Comparison of ENCODE assay signal across 1 cellular context in the genomic region with DNA sequence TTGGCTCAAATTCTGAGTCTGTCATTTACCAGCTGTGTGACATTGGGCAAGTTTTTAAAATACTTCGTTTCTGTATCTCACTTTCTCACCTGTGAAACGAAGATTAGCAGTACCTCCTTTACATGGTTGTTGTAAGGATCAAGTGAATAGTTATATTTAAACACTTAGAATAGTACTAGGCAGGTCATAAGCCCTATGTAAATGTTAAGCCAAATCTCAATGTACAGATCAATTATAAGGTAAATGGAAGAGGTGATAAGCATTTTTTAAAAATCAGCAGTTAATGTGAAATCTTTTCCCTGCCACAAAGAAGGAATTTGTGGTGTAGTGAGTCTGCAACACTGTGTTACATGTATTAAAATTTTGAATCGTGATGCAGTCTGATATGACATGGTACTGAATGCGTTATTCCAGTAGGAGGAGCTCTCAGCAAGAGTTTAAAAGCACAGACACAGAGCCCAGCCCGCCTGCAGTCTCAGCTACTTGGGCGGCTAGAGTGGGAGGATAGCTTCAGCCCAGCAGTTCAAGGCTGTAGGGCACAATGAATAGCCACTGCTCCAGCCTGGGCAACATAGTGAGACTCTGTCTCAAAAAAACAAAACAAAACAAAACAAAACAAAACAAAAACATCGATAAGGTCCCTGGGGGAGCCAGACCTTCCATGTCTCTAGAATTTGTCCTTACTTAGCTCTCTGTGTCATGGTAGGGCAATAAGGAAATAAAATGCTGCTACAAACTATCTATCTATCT.
TF ChIP-seq lines count a peak whose summit lies in the region.

No MANE protein-coding gene starts in this region.

TF ChIP-seq in K562, 482 proteins besides CTCF, POLR2A, EP300 and RAD21 (continued from another document and continues in another):
- TF ChIP-seq ZBTB7A (IDR thresholded peaks at IDR 0.05; ENCODE audit: borderline replicate concordance, control insufficient read depth, low read depth, low read length) (no peak), POU5F1 (IDR thresholded peaks at IDR 0.05; ENCODE audit: borderline replicate concordance, low read depth, low read length, partially characterized antibody) (no peak), RFX1 (IDR thresholded peaks at IDR 0.05) (no peak), NFYB (IDR thresholded peaks at IDR 0.05; ENCODE audit: extremely low read depth, insufficient read length) (no peak), ARHGAP35 (IDR thresholded peaks at IDR 0.05; ENCODE audit: partially characterized antibody) (no peak), MTA1 (IDR thresholded peaks at IDR 0.05; ENCODE audit: borderline replicate concordance) (0 out of 2 replicates have a peak, but pooled peaks have one; percentile 12), PHTF2 (CRISPR knock-in tag; IDR thresholded peaks at IDR 0.05) (no peak), EHMT2 (IDR thresholded peaks at IDR 0.05) (peak; percentile 60; the same call in 1 of the 2 replicates), ZNF57 (CRISPR knock-in tag; IDR thresholded peaks at IDR 0.05) (0 out of 2 replicates have a peak, but pooled peaks have one; percentile 34), POLR3A (IDR thresholded peaks at IDR 0.05; ENCODE audit: borderline replicate concordance, extremely low read depth, insufficient read depth, insufficient read length) (no peak), ZNF778 (CRISPR knock-in tag; IDR thresholded peaks at IDR 0.05) (no peak), HDAC2 (IDR thresholded peaks at IDR 0.05) (no peak), MAZ (CRISPR knock-in tag; conservative IDR thresholded peaks at IDR 0.05 in 1 of 2, IDR thresholded peaks at IDR 0.05 in 1 of 2) (peak in 1 of 2 experiments; percentile 13; a peak in 1 of 4 replicates), GATA2 (CRISPR knock-in tag; IDR thresholded peaks at IDR 0.05) (no peak), ZC3H8 (IDR thresholded peaks at IDR 0.05) (no peak), SP2 (IDR thresholded peaks at IDR 0.05; ENCODE audit: extremely low read depth, low read depth, low read length, poor library complexity, severe bottlenecking) (no peak), FOXK2 (conservative IDR thresholded peaks at IDR 0.05 in 1 of 2, IDR thresholded peaks at IDR 0.05 in 1 of 2; ENCODE audit: low read depth in 2 of 2) (0 out of 4 replicates have a peak, but pooled peaks of 1 of the 2 experiments have one; percentile 21), FOXJ2 (tag; IDR thresholded peaks at IDR 0.05) (no peak), RBM14 (IDR thresholded peaks at IDR 0.05; ENCODE audit: borderline replicate concordance, insufficient read depth, low read depth, low read length) (no peak), SMAD1 (IDR thresholded peaks at IDR 0.05; ENCODE audit: low read depth, low read length, partially characterized antibody) (no peak)
- TF ChIP-seq, protein P1, sequence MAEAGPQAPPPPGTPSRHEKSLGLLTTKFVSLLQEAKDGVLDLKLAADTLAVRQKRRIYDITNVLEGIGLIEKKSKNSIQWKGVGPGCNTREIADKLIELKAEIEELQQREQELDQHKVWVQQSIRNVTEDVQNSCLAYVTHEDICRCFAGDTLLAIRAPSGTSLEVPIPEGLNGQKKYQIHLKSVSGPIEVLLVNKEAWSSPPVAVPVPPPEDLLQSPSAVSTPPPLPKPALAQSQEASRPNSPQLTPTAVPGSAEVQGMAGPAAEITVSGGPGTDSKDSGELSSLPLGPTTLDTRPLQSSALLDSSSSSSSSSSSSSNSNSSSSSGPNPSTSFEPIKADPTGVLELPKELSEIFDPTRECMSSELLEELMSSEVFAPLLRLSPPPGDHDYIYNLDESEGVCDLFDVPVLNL (CRISPR knock-in tag; IDR thresholded peaks at IDR 0.05; ENCODE audit: low read depth), result no peak
- TF ChIP-seq, protein P2, sequence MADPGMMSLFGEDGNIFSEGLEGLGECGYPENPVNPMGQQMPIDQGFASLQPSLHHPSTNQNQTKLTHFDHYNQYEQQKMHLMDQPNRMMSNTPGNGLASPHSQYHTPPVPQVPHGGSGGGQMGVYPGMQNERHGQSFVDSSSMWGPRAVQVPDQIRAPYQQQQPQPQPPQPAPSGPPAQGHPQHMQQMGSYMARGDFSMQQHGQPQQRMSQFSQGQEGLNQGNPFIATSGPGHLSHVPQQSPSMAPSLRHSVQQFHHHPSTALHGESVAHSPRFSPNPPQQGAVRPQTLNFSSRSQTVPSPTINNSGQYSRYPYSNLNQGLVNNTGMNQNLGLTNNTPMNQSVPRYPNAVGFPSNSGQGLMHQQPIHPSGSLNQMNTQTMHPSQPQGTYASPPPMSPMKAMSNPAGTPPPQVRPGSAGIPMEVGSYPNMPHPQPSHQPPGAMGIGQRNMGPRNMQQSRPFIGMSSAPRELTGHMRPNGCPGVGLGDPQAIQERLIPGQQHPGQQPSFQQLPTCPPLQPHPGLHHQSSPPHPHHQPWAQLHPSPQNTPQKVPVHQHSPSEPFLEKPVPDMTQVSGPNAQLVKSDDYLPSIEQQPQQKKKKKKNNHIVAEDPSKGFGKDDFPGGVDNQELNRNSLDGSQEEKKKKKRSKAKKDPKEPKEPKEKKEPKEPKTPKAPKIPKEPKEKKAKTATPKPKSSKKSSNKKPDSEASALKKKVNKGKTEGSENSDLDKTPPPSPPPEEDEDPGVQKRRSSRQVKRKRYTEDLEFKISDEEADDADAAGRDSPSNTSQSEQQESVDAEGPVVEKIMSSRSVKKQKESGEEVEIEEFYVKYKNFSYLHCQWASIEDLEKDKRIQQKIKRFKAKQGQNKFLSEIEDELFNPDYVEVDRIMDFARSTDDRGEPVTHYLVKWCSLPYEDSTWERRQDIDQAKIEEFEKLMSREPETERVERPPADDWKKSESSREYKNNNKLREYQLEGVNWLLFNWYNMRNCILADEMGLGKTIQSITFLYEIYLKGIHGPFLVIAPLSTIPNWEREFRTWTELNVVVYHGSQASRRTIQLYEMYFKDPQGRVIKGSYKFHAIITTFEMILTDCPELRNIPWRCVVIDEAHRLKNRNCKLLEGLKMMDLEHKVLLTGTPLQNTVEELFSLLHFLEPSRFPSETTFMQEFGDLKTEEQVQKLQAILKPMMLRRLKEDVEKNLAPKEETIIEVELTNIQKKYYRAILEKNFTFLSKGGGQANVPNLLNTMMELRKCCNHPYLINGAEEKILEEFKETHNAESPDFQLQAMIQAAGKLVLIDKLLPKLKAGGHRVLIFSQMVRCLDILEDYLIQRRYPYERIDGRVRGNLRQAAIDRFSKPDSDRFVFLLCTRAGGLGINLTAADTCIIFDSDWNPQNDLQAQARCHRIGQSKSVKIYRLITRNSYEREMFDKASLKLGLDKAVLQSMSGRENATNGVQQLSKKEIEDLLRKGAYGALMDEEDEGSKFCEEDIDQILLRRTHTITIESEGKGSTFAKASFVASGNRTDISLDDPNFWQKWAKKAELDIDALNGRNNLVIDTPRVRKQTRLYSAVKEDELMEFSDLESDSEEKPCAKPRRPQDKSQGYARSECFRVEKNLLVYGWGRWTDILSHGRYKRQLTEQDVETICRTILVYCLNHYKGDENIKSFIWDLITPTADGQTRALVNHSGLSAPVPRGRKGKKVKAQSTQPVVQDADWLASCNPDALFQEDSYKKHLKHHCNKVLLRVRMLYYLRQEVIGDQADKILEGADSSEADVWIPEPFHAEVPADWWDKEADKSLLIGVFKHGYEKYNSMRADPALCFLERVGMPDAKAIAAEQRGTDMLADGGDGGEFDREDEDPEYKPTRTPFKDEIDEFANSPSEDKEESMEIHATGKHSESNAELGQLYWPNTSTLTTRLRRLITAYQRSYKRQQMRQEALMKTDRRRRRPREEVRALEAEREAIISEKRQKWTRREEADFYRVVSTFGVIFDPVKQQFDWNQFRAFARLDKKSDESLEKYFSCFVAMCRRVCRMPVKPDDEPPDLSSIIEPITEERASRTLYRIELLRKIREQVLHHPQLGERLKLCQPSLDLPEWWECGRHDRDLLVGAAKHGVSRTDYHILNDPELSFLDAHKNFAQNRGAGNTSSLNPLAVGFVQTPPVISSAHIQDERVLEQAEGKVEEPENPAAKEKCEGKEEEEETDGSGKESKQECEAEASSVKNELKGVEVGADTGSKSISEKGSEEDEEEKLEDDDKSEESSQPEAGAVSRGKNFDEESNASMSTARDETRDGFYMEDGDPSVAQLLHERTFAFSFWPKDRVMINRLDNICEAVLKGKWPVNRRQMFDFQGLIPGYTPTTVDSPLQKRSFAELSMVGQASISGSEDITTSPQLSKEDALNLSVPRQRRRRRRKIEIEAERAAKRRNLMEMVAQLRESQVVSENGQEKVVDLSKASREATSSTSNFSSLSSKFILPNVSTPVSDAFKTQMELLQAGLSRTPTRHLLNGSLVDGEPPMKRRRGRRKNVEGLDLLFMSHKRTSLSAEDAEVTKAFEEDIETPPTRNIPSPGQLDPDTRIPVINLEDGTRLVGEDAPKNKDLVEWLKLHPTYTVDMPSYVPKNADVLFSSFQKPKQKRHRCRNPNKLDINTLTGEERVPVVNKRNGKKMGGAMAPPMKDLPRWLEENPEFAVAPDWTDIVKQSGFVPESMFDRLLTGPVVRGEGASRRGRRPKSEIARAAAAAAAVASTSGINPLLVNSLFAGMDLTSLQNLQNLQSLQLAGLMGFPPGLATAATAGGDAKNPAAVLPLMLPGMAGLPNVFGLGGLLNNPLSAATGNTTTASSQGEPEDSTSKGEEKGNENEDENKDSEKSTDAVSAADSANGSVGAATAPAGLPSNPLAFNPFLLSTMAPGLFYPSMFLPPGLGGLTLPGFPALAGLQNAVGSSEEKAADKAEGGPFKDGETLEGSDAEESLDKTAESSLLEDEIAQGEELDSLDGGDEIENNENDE (IDR thresholded peaks at IDR 0.05; ENCODE audit: low read depth, low read length), result no peak
- TF ChIP-seq, protein P3, sequence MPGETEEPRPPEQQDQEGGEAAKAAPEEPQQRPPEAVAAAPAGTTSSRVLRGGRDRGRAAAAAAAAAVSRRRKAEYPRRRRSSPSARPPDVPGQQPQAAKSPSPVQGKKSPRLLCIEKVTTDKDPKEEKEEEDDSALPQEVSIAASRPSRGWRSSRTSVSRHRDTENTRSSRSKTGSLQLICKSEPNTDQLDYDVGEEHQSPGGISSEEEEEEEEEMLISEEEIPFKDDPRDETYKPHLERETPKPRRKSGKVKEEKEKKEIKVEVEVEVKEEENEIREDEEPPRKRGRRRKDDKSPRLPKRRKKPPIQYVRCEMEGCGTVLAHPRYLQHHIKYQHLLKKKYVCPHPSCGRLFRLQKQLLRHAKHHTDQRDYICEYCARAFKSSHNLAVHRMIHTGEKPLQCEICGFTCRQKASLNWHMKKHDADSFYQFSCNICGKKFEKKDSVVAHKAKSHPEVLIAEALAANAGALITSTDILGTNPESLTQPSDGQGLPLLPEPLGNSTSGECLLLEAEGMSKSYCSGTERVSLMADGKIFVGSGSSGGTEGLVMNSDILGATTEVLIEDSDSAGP (CRISPR knock-in tag; IDR thresholded peaks at IDR 0.05), result no peak
- TF ChIP-seq, protein P4, sequence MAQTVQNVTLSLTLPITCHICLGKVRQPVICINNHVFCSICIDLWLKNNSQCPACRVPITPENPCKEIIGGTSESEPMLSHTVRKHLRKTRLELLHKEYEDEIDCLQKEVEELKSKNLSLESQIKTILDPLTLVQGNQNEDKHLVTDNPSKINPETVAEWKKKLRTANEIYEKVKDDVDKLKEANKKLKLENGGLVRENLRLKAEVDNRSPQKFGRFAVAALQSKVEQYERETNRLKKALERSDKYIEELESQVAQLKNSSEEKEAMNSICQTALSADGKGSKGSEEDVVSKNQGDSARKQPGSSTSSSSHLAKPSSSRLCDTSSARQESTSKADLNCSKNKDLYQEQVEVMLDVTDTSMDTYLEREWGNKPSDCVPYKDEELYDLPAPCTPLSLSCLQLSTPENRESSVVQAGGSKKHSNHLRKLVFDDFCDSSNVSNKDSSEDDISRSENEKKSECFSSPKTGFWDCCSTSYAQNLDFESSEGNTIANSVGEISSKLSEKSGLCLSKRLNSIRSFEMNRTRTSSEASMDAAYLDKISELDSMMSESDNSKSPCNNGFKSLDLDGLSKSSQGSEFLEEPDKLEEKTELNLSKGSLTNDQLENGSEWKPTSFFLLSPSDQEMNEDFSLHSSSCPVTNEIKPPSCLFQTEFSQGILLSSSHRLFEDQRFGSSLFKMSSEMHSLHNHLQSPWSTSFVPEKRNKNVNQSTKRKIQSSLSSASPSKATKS (CRISPR knock-in tag; IDR thresholded peaks at IDR 0.05), result no peak
- TF ChIP-seq, protein P5, sequence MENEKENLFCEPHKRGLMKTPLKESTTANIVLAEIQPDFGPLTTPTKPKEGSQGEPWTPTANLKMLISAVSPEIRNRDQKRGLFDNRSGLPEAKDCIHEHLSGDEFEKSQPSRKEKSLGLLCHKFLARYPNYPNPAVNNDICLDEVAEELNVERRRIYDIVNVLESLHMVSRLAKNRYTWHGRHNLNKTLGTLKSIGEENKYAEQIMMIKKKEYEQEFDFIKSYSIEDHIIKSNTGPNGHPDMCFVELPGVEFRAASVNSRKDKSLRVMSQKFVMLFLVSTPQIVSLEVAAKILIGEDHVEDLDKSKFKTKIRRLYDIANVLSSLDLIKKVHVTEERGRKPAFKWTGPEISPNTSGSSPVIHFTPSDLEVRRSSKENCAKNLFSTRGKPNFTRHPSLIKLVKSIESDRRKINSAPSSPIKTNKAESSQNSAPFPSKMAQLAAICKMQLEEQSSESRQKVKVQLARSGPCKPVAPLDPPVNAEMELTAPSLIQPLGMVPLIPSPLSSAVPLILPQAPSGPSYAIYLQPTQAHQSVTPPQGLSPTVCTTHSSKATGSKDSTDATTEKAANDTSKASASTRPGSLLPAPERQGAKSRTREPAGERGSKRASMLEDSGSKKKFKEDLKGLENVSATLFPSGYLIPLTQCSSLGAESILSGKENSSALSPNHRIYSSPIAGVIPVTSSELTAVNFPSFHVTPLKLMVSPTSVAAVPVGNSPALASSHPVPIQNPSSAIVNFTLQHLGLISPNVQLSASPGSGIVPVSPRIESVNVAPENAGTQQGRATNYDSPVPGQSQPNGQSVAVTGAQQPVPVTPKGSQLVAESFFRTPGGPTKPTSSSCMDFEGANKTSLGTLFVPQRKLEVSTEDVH (IDR thresholded peaks at IDR 0.05; ENCODE audit: low read depth, partially characterized antibody), result no peak
- TF ChIP-seq, protein P6, sequence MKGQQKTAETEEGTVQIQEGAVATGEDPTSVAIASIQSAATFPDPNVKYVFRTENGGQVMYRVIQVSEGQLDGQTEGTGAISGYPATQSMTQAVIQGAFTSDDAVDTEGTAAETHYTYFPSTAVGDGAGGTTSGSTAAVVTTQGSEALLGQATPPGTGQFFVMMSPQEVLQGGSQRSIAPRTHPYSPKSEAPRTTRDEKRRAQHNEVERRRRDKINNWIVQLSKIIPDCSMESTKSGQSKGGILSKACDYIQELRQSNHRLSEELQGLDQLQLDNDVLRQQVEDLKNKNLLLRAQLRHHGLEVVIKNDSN (CRISPR knock-in tag; IDR thresholded peaks at IDR 0.05), result no peak
- TF ChIP-seq, protein P7, sequence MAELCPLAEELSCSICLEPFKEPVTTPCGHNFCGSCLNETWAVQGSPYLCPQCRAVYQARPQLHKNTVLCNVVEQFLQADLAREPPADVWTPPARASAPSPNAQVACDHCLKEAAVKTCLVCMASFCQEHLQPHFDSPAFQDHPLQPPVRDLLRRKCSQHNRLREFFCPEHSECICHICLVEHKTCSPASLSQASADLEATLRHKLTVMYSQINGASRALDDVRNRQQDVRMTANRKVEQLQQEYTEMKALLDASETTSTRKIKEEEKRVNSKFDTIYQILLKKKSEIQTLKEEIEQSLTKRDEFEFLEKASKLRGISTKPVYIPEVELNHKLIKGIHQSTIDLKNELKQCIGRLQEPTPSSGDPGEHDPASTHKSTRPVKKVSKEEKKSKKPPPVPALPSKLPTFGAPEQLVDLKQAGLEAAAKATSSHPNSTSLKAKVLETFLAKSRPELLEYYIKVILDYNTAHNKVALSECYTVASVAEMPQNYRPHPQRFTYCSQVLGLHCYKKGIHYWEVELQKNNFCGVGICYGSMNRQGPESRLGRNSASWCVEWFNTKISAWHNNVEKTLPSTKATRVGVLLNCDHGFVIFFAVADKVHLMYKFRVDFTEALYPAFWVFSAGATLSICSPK (IDR thresholded peaks at IDR 0.05; ENCODE audit: borderline replicate concordance), result 0 out of 2 replicates have a peak, but pooled peaks have one; percentile 29
